Comparison of ENCODE assay signal across 1 cellular context in the genomic region with DNA sequence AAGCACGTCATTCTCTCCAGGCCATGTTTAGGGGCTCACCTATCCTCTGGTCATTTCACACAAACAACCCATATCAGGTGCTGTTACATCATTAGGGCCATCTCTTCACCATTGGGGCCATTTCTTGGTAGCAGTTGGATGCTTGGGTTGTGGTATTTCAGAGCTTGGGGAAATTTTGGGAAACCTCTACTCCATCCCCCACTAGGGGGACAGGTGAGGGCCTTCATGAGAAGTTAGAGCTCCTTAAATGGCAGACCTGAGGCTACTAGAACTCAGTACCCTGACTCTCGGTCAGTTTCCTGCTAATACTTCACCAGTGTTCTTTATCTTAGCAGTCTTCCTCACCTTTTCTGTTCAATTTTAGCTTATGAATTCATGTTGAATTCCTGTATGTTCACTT.
TF ChIP-seq lines count a peak whose summit lies in the region.

No MANE protein-coding gene starts in this region.

TF ChIP-seq in WTC11, 78 proteins besides CTCF, POLR2A, EP300 and RAD21 (continued from another document):
- TF ChIP-seq, protein P1, sequence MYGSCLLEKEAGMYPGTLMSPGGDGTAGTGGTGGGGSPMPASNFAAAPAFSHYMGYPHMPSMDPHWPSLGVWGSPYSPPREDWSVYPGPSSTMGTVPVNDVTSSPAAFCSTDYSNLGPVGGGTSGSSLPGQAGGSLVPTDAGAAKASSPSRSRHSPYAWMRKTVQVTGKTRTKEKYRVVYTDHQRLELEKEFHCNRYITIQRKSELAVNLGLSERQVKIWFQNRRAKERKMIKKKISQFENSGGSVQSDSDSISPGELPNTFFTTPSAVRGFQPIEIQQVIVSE (CRISPR knock-in tag; IDR thresholded peaks at IDR 0.05; ENCODE audit: borderline replicate concordance), result no peak
- TF ChIP-seq SMAD3 (CRISPR knock-in tag; IDR thresholded peaks at IDR 0.05; ENCODE audit: borderline replicate concordance), result no peak
- no peak for TF ChIP-seq ZNF317 (CRISPR knock-in tag; IDR thresholded peaks at IDR 0.05; ENCODE audit: borderline replicate concordance, low read depth)
- TF ChIP-seq NR2C2 (CRISPR knock-in tag; IDR thresholded peaks at IDR 0.05), result no peak
- TF ChIP-seq, protein P2, sequence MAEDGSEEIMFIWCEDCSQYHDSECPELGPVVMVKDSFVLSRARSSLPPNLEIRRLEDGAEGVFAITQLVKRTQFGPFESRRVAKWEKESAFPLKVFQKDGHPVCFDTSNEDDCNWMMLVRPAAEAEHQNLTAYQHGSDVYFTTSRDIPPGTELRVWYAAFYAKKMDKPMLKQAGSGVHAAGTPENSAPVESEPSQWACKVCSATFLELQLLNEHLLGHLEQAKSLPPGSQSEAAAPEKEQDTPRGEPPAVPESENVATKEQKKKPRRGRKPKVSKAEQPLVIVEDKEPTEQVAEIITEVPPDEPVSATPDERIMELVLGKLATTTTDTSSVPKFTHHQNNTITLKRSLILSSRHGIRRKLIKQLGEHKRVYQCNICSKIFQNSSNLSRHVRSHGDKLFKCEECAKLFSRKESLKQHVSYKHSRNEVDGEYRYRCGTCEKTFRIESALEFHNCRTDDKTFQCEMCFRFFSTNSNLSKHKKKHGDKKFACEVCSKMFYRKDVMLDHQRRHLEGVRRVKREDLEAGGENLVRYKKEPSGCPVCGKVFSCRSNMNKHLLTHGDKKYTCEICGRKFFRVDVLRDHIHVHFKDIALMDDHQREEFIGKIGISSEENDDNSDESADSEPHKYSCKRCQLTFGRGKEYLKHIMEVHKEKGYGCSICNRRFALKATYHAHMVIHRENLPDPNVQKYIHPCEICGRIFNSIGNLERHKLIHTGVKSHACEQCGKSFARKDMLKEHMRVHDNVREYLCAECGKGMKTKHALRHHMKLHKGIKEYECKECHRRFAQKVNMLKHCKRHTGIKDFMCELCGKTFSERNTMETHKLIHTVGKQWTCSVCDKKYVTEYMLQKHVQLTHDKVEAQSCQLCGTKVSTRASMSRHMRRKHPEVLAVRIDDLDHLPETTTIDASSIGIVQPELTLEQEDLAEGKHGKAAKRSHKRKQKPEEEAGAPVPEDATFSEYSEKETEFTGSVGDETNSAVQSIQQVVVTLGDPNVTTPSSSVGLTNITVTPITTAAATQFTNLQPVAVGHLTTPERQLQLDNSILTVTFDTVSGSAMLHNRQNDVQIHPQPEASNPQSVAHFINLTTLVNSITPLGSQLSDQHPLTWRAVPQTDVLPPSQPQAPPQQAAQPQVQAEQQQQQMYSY (CRISPR knock-in tag; IDR thresholded peaks at IDR 0.05), result no peak
- no peak for TF ChIP-seq FOXP1 (CRISPR knock-in tag; IDR thresholded peaks at IDR 0.05; ENCODE audit: borderline replicate concordance)
- no peak for TF ChIP-seq IRF1 (CRISPR knock-in tag; IDR thresholded peaks at IDR 0.05)
- TF ChIP-seq PRRX2 (CRISPR knock-in tag; IDR thresholded peaks at IDR 0.05), result no peak
- TF ChIP-seq, protein P3, sequence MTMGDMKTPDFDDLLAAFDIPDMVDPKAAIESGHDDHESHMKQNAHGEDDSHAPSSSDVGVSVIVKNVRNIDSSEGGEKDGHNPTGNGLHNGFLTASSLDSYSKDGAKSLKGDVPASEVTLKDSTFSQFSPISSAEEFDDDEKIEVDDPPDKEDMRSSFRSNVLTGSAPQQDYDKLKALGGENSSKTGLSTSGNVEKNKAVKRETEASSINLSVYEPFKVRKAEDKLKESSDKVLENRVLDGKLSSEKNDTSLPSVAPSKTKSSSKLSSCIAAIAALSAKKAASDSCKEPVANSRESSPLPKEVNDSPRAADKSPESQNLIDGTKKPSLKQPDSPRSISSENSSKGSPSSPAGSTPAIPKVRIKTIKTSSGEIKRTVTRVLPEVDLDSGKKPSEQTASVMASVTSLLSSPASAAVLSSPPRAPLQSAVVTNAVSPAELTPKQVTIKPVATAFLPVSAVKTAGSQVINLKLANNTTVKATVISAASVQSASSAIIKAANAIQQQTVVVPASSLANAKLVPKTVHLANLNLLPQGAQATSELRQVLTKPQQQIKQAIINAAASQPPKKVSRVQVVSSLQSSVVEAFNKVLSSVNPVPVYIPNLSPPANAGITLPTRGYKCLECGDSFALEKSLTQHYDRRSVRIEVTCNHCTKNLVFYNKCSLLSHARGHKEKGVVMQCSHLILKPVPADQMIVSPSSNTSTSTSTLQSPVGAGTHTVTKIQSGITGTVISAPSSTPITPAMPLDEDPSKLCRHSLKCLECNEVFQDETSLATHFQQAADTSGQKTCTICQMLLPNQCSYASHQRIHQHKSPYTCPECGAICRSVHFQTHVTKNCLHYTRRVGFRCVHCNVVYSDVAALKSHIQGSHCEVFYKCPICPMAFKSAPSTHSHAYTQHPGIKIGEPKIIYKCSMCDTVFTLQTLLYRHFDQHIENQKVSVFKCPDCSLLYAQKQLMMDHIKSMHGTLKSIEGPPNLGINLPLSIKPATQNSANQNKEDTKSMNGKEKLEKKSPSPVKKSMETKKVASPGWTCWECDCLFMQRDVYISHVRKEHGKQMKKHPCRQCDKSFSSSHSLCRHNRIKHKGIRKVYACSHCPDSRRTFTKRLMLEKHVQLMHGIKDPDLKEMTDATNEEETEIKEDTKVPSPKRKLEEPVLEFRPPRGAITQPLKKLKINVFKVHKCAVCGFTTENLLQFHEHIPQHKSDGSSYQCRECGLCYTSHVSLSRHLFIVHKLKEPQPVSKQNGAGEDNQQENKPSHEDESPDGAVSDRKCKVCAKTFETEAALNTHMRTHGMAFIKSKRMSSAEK (CRISPR knock-in tag; IDR thresholded peaks at IDR 0.05; ENCODE audit: borderline replicate concordance), result no peak
- TF ChIP-seq, protein P4, sequence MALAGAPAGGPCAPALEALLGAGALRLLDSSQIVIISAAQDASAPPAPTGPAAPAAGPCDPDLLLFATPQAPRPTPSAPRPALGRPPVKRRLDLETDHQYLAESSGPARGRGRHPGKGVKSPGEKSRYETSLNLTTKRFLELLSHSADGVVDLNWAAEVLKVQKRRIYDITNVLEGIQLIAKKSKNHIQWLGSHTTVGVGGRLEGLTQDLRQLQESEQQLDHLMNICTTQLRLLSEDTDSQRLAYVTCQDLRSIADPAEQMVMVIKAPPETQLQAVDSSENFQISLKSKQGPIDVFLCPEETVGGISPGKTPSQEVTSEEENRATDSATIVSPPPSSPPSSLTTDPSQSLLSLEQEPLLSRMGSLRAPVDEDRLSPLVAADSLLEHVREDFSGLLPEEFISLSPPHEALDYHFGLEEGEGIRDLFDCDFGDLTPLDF (CRISPR knock-in tag; IDR thresholded peaks at IDR 0.05), result no peak
- TF ChIP-seq, protein P5, sequence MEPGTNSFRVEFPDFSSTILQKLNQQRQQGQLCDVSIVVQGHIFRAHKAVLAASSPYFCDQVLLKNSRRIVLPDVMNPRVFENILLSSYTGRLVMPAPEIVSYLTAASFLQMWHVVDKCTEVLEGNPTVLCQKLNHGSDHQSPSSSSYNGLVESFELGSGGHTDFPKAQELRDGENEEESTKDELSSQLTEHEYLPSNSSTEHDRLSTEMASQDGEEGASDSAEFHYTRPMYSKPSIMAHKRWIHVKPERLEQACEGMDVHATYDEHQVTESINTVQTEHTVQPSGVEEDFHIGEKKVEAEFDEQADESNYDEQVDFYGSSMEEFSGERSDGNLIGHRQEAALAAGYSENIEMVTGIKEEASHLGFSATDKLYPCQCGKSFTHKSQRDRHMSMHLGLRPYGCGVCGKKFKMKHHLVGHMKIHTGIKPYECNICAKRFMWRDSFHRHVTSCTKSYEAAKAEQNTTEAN (CRISPR knock-in tag; IDR thresholded peaks at IDR 0.05), result no peak
- no peak for TF ChIP-seq ZNF396 (CRISPR knock-in tag; IDR thresholded peaks at IDR 0.05; ENCODE audit: borderline replicate concordance)
- TF ChIP-seq FOXK1 (CRISPR knock-in tag; IDR thresholded peaks at IDR 0.05), result no peak
